Comparison of ENCODE assay signal across 31 cellular contexts in genomic region chr9:124345751-124346281, GRCh38.
DNase-seq lines count a peak whose midpoint lies in the region; ATAC-seq, FAIRE-seq and TF ChIP-seq lines count a peak whose summit lies in the region.
"Had no signal": no experiment of that assay in that cellular context is flagged by ENCODE, and none has a peak within 500 bp of the region (broad histone marks: within the 10 kb centered on the region; RNA-seq: fewer than 3 reads in every experiment).

No MANE protein-coding gene starts in this region.

- TF ChIP-seq CTCF in right atrium auricular region (IDR thresholded peaks at IDR 0.05): no peak
- no peak for TF ChIP-seq CTCF in bronchial epithelial cell (IDR thresholded peaks at IDR 0.05; ENCODE audit: insufficient read depth, low read length, severe bottlenecking)

- H3K4me1 ChIP-seq in right atrium auricular region: peaks cover 0 to 19% of the 10 kb centered on the region in 2 donors
- H3K4me1 ChIP-seq: colonic mucosa had no signal

- H3K27me3 Mint-ChIP-seq in memory B cell: no peaks in the 10 kb centered on the region
- no peaks in the 10 kb centered on the region for H3K27me3 Mint-ChIP-seq in stimulated activated naive B cell treated with anti-CD40 and anti-IgM and Interleukin-4, amounts not matched to agents 10 μg/mL and 1 μg/mL and 100 μg/mL, for 72 hours
- H3K27me3 Mint-ChIP-seq: activated naive CD8-positive, alpha-beta T cell; CD4-positive, CD25-positive, alpha-beta regulatory T cell; naive B cell had no signal

- H3K9me3 ChIP-seq in right atrium auricular region: no peaks in the 10 kb centered on the region
- H3K9me3 ChIP-seq: colonic mucosa, tibial artery had no signal

- ATAC-seq in Right ventricle myocardium superior (ENCODE audit: poor library complexity): no peak
- no peak for ATAC-seq in memory B cell (ENCODE audit: low read depth)
- no peak for ATAC-seq in stimulated activated naive B cell treated with anti-CD40 and anti-IgM and Interleukin-4, amounts not matched to agents 10 μg/mL and 1 μg/mL and 100 μg/mL, for 72 hours (replicated peaks)
- no peak for ATAC-seq in GM18861 (IDR thresholded peaks at IDR 0.05; ENCODE audit: unreplicated experiment)
- no peak for ATAC-seq in HG02678 (IDR thresholded peaks at IDR 0.05; ENCODE audit: unreplicated experiment)
- ATAC-seq: K562 had no signal

- H3K27ac ChIP-seq in right atrium auricular region: no peak overlapping the region
- H3K27ac ChIP-seq: colonic mucosa, PC-9, tibial artery had no signal

- H3K4me3 ChIP-seq in right atrium auricular region (no peak overlapping the region), bronchial epithelial cell (ENCODE audit: low read depth, low read length) (no peak overlapping the region)
- H3K4me3 ChIP-seq: colonic mucosa, K562, PC-9, smooth muscle cell, tibial artery had no signal

- no peak overlapping the region for H3K4me3 Mint-ChIP-seq in memory B cell
- H3K4me3 Mint-ChIP-seq in stimulated activated naive B cell treated with anti-CD40 and anti-IgM and Interleukin-4, amounts not matched to agents 10 μg/mL and 1 μg/mL and 100 μg/mL, for 72 hours: no peak overlapping the region
- H3K4me3 Mint-ChIP-seq: activated CD8-positive, alpha-beta T cell treated with anti-CD3 and anti-CD28 coated beads, Interleukin-2, amount 10 ng/mL, durations not matched to agents 7 days and 5 days; activated naive CD8-positive, alpha-beta T cell; CD4-positive, CD25-positive, alpha-beta regulatory T cell; T-helper 2 cell treated with Interferon-gamma antibody and Interleukin-4, amounts not matched to agents 5 μg/mL and 100 μg/mL, for 36 hours had no signal

- H3K27ac Mint-ChIP-seq in memory B cell: peak overlapping the region; percentile 45
- peak overlapping the region; percentile 81 for H3K27ac Mint-ChIP-seq in stimulated activated naive B cell treated with anti-CD40 and anti-IgM and Interleukin-4, amounts not matched to agents 10 μg/mL and 1 μg/mL and 100 μg/mL, for 72 hours
- H3K27ac Mint-ChIP-seq: activated CD8-positive, alpha-beta T cell treated with anti-CD3 and anti-CD28 coated beads, Interleukin-2, amount 10 ng/mL, durations not matched to agents 7 days and 5 days; activated naive CD8-positive, alpha-beta T cell; activated T-helper 2 cell treated with anti-CD3 and anti-CD28 coated beads, Interferon-gamma antibody, Interleukin-2, Interleukin-4, amounts not matched to agents 10 μg/mL and 5 μg/mL and 100 μg/mL, durations not matched to agents 14 hours and 24 hours and 36 hours; T-helper 2 cell treated with Interferon-gamma antibody and Interleukin-4, amounts not matched to agents 5 μg/mL and 100 μg/mL, for 36 hours had no signal

- H3K27me3 ChIP-seq in right atrium auricular region: no peaks in the 10 kb centered on the region
- no peaks in the 10 kb centered on the region for H3K27me3 ChIP-seq in bronchial epithelial cell (ENCODE audit: control insufficient read depth, insufficient read depth, low read length)
- H3K27me3 ChIP-seq: colonic mucosa, tibial artery had no signal

- peak; percentile 37 for DNase-seq in Right ventricle myocardium superior
- DNase-seq in right atrium auricular region (ENCODE audit: low spot score): no peak
- DNase-seq in bronchial epithelial cell (ENCODE audit: low read depth): no peak
- DNase-seq in memory B cell (ENCODE audit: low spot score in 2 of 2): no peak
- no peak for DNase-seq in stimulated activated naive B cell treated with anti-CD40 and anti-IgM and Interleukin-4, amounts not matched to agents 10 μg/mL and 1 μg/mL and 100 μg/mL, for 72 hours
- no peak for DNase-seq in hepatic stellate cell (ENCODE audit: low spot score)
- DNase-seq: activated CD8-positive, alpha-beta T cell treated with anti-CD3 and anti-CD28 coated beads, Interleukin-2, amount 10 ng/mL, durations not matched to agents 7 days and 5 days; Calu3; CD4-positive, CD25-positive, alpha-beta regulatory T cell; colonic mucosa; DMS79; effector CD8-positive, alpha-beta T cell; midbrain; naive B cell; NCI-H1105; NCI-H187 treated with DMSO at 0.1 percent for 48 hours; NCI-H526; PC-9; SHP77; stimulated activated CD4-positive, alpha-beta T cell treated with anti-CD3 and anti-CD28 coated beads, Interleukin-2, amount 100 ng/mL, for 24 hours; tibial artery had no signal

- no peaks in the 10 kb centered on the region for H3K9me3 Mint-ChIP-seq in memory B cell
- H3K9me3 Mint-ChIP-seq in stimulated activated naive B cell treated with anti-CD40 and anti-IgM and Interleukin-4, amounts not matched to agents 10 μg/mL and 1 μg/mL and 100 μg/mL, for 72 hours: no peaks in the 10 kb centered on the region
- H3K9me3 Mint-ChIP-seq: activated T-helper 2 cell treated with anti-CD3 and anti-CD28 coated beads, Interferon-gamma antibody, Interleukin-2, Interleukin-4, amounts not matched to agents 10 μg/mL and 5 μg/mL and 100 μg/mL, durations not matched to agents 14 hours and 24 hours and 36 hours; CD4-positive, CD25-positive, alpha-beta regulatory T cell; naive B cell; T-helper 2 cell treated with Interferon-gamma antibody and Interleukin-4, amounts not matched to agents 5 μg/mL and 100 μg/mL, for 36 hours had no signal

- H3K36me3 ChIP-seq in right atrium auricular region (peaks cover 32% of the 10 kb centered on the region), bronchial epithelial cell (ENCODE audit: control insufficient read depth, insufficient read depth, low read length) (peaks cover 12% of the 10 kb centered on the region)

- intact Hi-C loops in Right ventricle myocardium superior (cut with DNase I): no loop called here

- peaks cover 16% of the 10 kb centered on the region for H3K36me3 Mint-ChIP-seq in memory B cell
- peaks cover 33 to 52% of the 10 kb centered on the region in 2 donors for H3K36me3 Mint-ChIP-seq in stimulated activated naive B cell treated with anti-CD40 and anti-IgM and Interleukin-4, amounts not matched to agents 10 μg/mL and 1 μg/mL and 100 μg/mL, for 72 hours
- H3K36me3 Mint-ChIP-seq: activated naive CD8-positive, alpha-beta T cell had no signal

- peaks cover 2% of the 10 kb centered on the region for H3K4me1 Mint-ChIP-seq in memory B cell
- peaks cover 0 to 5% of the 10 kb centered on the region in 2 donors for H3K4me1 Mint-ChIP-seq in stimulated activated naive B cell treated with anti-CD40 and anti-IgM and Interleukin-4, amounts not matched to agents 10 μg/mL and 1 μg/mL and 100 μg/mL, for 72 hours
- H3K4me1 Mint-ChIP-seq: CD4-positive, CD25-positive, alpha-beta regulatory T cell; naive B cell had no signal

- FAIRE-seq in bronchial epithelial cell (lab: Jason Lieb, UNC): peak; percentile 36
- FAIRE-seq: A204.1, G401.6, H1, K562 had no signal
